10 cellular contexts compared by ENCODE assay signal in the genomic region with DNA sequence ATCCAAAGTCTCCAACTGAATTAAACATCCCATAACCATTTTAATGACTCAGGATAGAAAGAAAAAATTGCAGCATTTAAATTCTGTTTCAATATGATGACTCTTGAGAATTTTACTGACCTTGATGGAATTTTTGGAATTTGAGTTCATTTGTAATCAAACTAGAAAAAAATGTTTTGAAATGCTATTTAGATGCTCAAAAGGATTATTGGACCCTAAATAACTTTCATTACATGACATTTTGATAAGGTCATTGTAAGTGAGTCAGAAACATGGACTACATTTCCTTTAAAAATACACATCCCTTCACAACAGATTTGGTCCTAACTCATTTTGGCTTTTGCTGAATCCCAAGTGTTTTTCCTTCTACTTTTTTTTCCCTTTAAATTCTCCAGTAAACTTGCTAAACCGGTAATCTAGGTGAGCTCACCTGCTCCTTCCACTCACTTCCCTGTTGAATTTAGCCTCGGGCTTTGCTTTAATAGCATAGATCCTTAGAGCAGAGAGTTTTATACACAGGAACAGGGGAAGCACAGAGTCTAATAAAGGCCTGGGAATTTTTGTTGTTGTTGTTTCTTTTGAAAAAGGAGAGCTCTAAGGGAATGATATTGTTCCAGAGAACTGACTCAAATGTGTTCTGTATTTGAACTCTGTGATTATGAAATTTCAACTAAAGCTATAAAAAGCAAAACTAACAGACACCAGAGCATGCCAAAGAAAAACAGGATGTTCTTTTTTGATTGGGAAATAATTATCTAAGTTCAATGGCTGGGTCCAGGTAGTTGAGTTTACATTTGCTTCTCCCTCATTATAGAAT.
DNase-seq lines count a peak whose midpoint lies in the region; ATAC-seq and TF ChIP-seq lines count a peak whose summit lies in the region.
"Had no signal": no experiment of that assay in that cellular context is flagged by ENCODE, and none has a peak within 500 bp of the region (broad histone marks: within the 10 kb centered on the region; RNA-seq: fewer than 3 reads in every experiment).

No MANE protein-coding gene starts in this region.

- no peak overlapping the region for H4K8ac ChIP-seq in trophoblast cell (ENCODE audit: low read depth, low read length)

- H4K91ac ChIP-seq in trophoblast cell (ENCODE audit: low read depth, low read length) = no peak overlapping the region

- H2BK120ac ChIP-seq in trophoblast cell (ENCODE audit: insufficient read depth, low read length, poor library complexity) = no peak overlapping the region

- no peak overlapping the region for H2BK12ac ChIP-seq in trophoblast cell (ENCODE audit: low read length)

- no peak overlapping the region for H3K14ac ChIP-seq in trophoblast cell (ENCODE audit: low read length)

- no peak overlapping the region for H3K23ac ChIP-seq in trophoblast cell (ENCODE audit: low read length)

- no peaks in the 10 kb centered on the region for H3K79me2 ChIP-seq in trophoblast cell (ENCODE audit: control insufficient read depth, insufficient read depth, low read length, poor library complexity)

- no peaks in the 10 kb centered on the region for H3K9me3 ChIP-seq in esophagus squamous epithelium
- H3K9me3 ChIP-seq in trophoblast cell (ENCODE audit: insufficient read depth, low read depth, low read length) = no peaks in the 10 kb centered on the region

- ATAC-seq in GM19467 (IDR thresholded peaks at IDR 0.05; ENCODE audit: unreplicated experiment) = no peak

- WGBS in esophagus squamous epithelium, 2 donors = 14 to 19% methylated on average over 2 of the region's 2 CpGs
- no CpG with 5 or more reads among the region's 2 CpGs for WGBS in trophoblast cell (ENCODE audit: extremely low coverage, insufficient coverage, insufficient read length)

- no peak for TF ChIP-seq POLR2A in esophagus squamous epithelium (IDR thresholded peaks at IDR 0.05)

- no peak overlapping the region for H2AK5ac ChIP-seq in trophoblast cell (ENCODE audit: low read length)

- no peaks in the 10 kb centered on the region for H3K36me3 ChIP-seq in esophagus squamous epithelium
- H3K36me3 ChIP-seq in trophoblast cell (ENCODE audit: control insufficient read depth in 1 of 2, insufficient read depth in 2 of 2, low read length in 2 of 2) = no peaks in the 10 kb centered on the region

- DNase-seq in DMS53 treated with DMSO at 0.1 percent for 48 hours (lab: John Stamatoyannopoulos, UW; ENCODE audit: unreplicated experiment) (peak; percentile 75), NCI-H774 (lab: John Stamatoyannopoulos, UW) (peak; percentile 66), esophagus squamous epithelium (lab: John Stamatoyannopoulos, UW) (no peak), trophoblast cell (peak; percentile 69 to 97), KG1 (lab: John Stamatoyannopoulos, UW) (no peak), cerebellar nuclear complex (lab: John Stamatoyannopoulos, UW) (no peak)
- DNase-seq in activated CD8-positive, alpha-beta memory T cell treated with anti-CD3 and anti-CD28 coated beads, Interleukin-2, amount 50 U/mL, for 48 hours = no peak
- DNase-seq: activated naive CD4-positive, alpha-beta T cell; Kasumi-1 had no signal

- no peak overlapping the region for H2AFZ ChIP-seq in trophoblast cell (ENCODE audit: insufficient read depth, low read length, poor library complexity)

- no peak overlapping the region for H4K12ac ChIP-seq in trophoblast cell (ENCODE audit: low read depth, low read length)

- H3K18ac ChIP-seq in trophoblast cell (ENCODE audit: low read length) = no peak overlapping the region

- H3K4me2 ChIP-seq in trophoblast cell (ENCODE audit: low read length) = no peak overlapping the region

- H3K4ac ChIP-seq in trophoblast cell (ENCODE audit: low read depth, low read length) = no peak overlapping the region

- no peak overlapping the region for H2BK5ac ChIP-seq in trophoblast cell (ENCODE audit: low read depth, low read length, poor library complexity)

- peak overlapping the region; percentile 58 to 79 (median 66) for H3K27ac ChIP-seq in esophagus squamous epithelium
- peak overlapping the region; percentile 94 for H3K27ac ChIP-seq in trophoblast cell (ENCODE audit: low read depth, low read length)

- H3K4me3 ChIP-seq in esophagus squamous epithelium (peak overlapping the region in 1 of 4 donors; percentile 15), trophoblast cell (ENCODE audit: low read depth, low read length) (no peak overlapping the region)

- H3K27me3 ChIP-seq in esophagus squamous epithelium = no peaks in the 10 kb centered on the region
- no peaks in the 10 kb centered on the region for H3K27me3 ChIP-seq in trophoblast cell (ENCODE audit: insufficient read depth, low read length)

- no peak for TF ChIP-seq CTCF in esophagus squamous epithelium (IDR thresholded peaks at IDR 0.05)

- H3K9ac ChIP-seq in trophoblast cell (ENCODE audit: low read length) = no peak overlapping the region

- H3K4me1 ChIP-seq in esophagus squamous epithelium (peaks cover 4 to 25% (median 14%) of the 10 kb centered on the region in 3 donors), trophoblast cell (ENCODE audit: control insufficient read depth in 1 of 2, insufficient read depth in 2 of 2, low read length in 2 of 2) (peaks cover 0 to 6% of the 10 kb centered on the region in 2 experiments)

- H3K79me1 ChIP-seq in trophoblast cell (ENCODE audit: low read length) = peaks cover 6% of the 10 kb centered on the region

- intact Hi-C loops in esophagus squamous epithelium (cut with DNase I) = no loop called here

Comparison
In these comparisons a context has a peak if more than half of its experiments do, and no peak if none do; other contexts are left out.
1. DNase-seq: peak in DMS53 treated with DMSO at 0.1 percent for 48 hours (single experiment), NCI-H774 (single experiment) and trophoblast cell (2 of 2); none in esophagus squamous epithelium (single experiment), KG1 (single experiment), cerebellar nuclear complex (0 of 2) and activated CD8-positive, alpha-beta memory T cell treated with anti-CD3 and anti-CD28 coated beads, Interleukin-2, amount 50 U/mL, for 48 hours (single experiment).